Comparison of ENCODE assay signal across 8 cellular contexts in the genomic region with DNA sequence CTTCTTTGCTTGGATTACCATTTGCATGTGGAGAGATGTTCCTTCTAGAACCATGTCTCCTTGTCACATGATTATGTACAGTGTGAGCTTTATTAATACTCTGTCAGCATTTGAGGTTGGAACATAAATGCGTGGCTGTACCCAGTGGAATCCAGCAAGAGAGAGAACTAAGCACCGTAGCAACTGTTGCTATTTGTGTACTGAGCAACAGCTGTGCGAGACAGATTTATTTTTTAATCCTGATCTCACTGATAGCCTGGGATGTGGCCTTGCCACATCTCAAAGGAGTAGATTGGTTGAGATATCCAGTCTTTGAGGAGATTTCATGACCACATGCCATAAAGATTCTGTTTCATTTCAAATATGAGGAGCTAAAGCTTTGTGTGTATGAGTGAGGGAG. TPM values are rescaled to one million over a fixed set of nuclear protein-coding genes. Genes with fewer than 3 reads are reported as not detected.
DNase-seq lines count a peak whose midpoint lies in the region; ATAC-seq and TF ChIP-seq lines count a peak whose summit lies in the region.

No MANE protein-coding gene starts in this region.

- no peak overlapping the region for H3K14ac ChIP-seq in mesenchymal stem cell (ENCODE audit: low read length in 2 of 2)

- H3K27me3 Mint-ChIP-seq in activated naive CD8-positive, alpha-beta T cell treated with anti-CD3 and anti-CD28 coated beads, Interleukin-2, amount 50 U/mL, for 24 hours = no peaks in the 10 kb centered on the region

- H3K9me3 ChIP-seq in AG04450 (ENCODE audit: control insufficient read depth, insufficient read depth, low read length) (no peaks in the 10 kb centered on the region), mesenchymal stem cell (ENCODE audit: control insufficient read depth, low read length) (no peaks in the 10 kb centered on the region)

- no peak overlapping the region for H3K23ac ChIP-seq in mesenchymal stem cell (ENCODE audit: low read length in 2 of 2)

- TF ChIP-seq CTCF in AG04450 (IDR thresholded peaks at IDR 0.05; ENCODE audit: low read depth, low read length) (no peak), LNCaP clone FGC (IDR thresholded peaks at IDR 0.05; ENCODE audit: control insufficient read depth, extremely low read depth, insufficient read depth) (no peak), choroid plexus epithelial cell (conservative IDR thresholded peaks at IDR 0.05; ENCODE audit: low read depth, low read length) (no peak)

- H2AFZ ChIP-seq in mesenchymal stem cell (ENCODE audit: low read depth, low read length) = no peak overlapping the region

- no peak overlapping the region for H2BK120ac ChIP-seq in mesenchymal stem cell (ENCODE audit: low read depth, low read length)

- no peak overlapping the region for H2BK5ac ChIP-seq in mesenchymal stem cell (ENCODE audit: low read depth, low read length, poor library complexity, severe bottlenecking)

- no peak overlapping the region for H2AK5ac ChIP-seq in mesenchymal stem cell (ENCODE audit: low read length, severe bottlenecking)

- H3K4me1 Mint-ChIP-seq in activated naive CD8-positive, alpha-beta T cell treated with anti-CD3 and anti-CD28 coated beads, Interleukin-2, amount 50 U/mL, for 24 hours = peaks cover 15% of the 10 kb centered on the region

- H3K27me3 ChIP-seq in AG04450 (ENCODE audit: control insufficient read depth, insufficient read depth, low read length) = no peaks in the 10 kb centered on the region
- no peaks in the 10 kb centered on the region for H3K27me3 ChIP-seq in mesenchymal stem cell (ENCODE audit: control insufficient read depth in 1 of 2, insufficient read depth in 1 of 2, low read length in 2 of 2)

- H3K4me3 ChIP-seq in AG04450 (ENCODE audit: low read depth, low read length) (no peak overlapping the region), LNCaP clone FGC (ENCODE audit: low read depth, low read length) (no peak overlapping the region), choroid plexus epithelial cell (ENCODE audit: low read depth, low read length) (no peak overlapping the region), mesenchymal stem cell (ENCODE audit: insufficient read depth in 1 of 2, low read depth in 1 of 2, low read length in 2 of 2) (no peak overlapping the region)

- H3K4ac ChIP-seq in mesenchymal stem cell (ENCODE audit: low read depth in 1 of 2, low read length in 2 of 2) = no peak overlapping the region

- ATAC-seq in activated naive CD8-positive, alpha-beta T cell treated with anti-CD3 and anti-CD28 coated beads, Interleukin-2, amount 50 U/mL, for 24 hours = no peak
- no peak for ATAC-seq in GM21786 (IDR thresholded peaks at IDR 0.05; ENCODE audit: unreplicated experiment)

- H3K27ac Mint-ChIP-seq in activated naive CD8-positive, alpha-beta T cell treated with anti-CD3 and anti-CD28 coated beads, Interleukin-2, amount 50 U/mL, for 24 hours = no peak overlapping the region

- WGBS in mesenchymal stem cell = 24% methylated on average over 3 of the region's 3 CpGs

- H2BK12ac ChIP-seq in mesenchymal stem cell (ENCODE audit: low read length in 2 of 2) = no peak overlapping the region

- H4K91ac ChIP-seq in mesenchymal stem cell (ENCODE audit: low read length) = no peak overlapping the region

- no peak overlapping the region for H3K18ac ChIP-seq in mesenchymal stem cell (ENCODE audit: low read depth in 1 of 2, low read length in 2 of 2)

- H3K36me3 Mint-ChIP-seq in activated naive CD8-positive, alpha-beta T cell treated with anti-CD3 and anti-CD28 coated beads, Interleukin-2, amount 50 U/mL, for 24 hours (ENCODE audit: low read depth) = peaks cover 3% of the 10 kb centered on the region

- no peak overlapping the region for H2BK15ac ChIP-seq in mesenchymal stem cell (ENCODE audit: low read depth, poor library complexity, severe bottlenecking)

- DNase-seq in AG04450 (ENCODE audit: low read depth, low spot score) = peak; percentile 63
- peak; percentile 40 for DNase-seq in LNCaP clone FGC (ENCODE audit: low read depth)
- peak; percentile 95 for DNase-seq in choroid plexus epithelial cell (ENCODE audit: low read depth)
- DNase-seq in mesenchymal stem cell = peak; percentile 99
- no peak for DNase-seq in activated naive CD8-positive, alpha-beta T cell treated with anti-CD3 and anti-CD28 coated beads, Interleukin-2, amount 50 U/mL, for 24 hours
- DNase-seq in stimulated activated CD4-positive, alpha-beta T cell treated with anti-CD3 and anti-CD28 coated beads, Interleukin-2, amount 100 ng/mL, for 48 hours = no peak
- DNase-seq in activated CD4-positive, alpha-beta T cell treated with anti-CD3 and anti-CD28 coated beads for 4 hours = no peak

- no peak overlapping the region for H3K4me3 Mint-ChIP-seq in activated naive CD8-positive, alpha-beta T cell treated with anti-CD3 and anti-CD28 coated beads, Interleukin-2, amount 50 U/mL, for 24 hours

- no peaks in the 10 kb centered on the region for H3K9me3 Mint-ChIP-seq in activated naive CD8-positive, alpha-beta T cell treated with anti-CD3 and anti-CD28 coated beads, Interleukin-2, amount 50 U/mL, for 24 hours

- POLR2A ChIA-PET in AG04450 (lab: Yijun Ruan, JAX) = interaction anchor here (0.6 to 1.3 kb wide), 2 partner anchors 43 to 270 kb away, joined by 3 to 4 read pairs; a partner anchor contains a TSS

- H3K36me3 ChIP-seq in mesenchymal stem cell (ENCODE audit: control insufficient read depth in 1 of 2, insufficient read depth in 2 of 2, low read depth in 1 of 2, low read length in 2 of 2) = peaks cover 8 to 23% of the 10 kb centered on the region in 2 experiments

- H3K27ac ChIP-seq in AG04450 (ENCODE audit: low read depth, low read length) = peak overlapping the region; percentile 31
- H3K27ac ChIP-seq in mesenchymal stem cell (ENCODE audit: low read length, poor library complexity, severe bottlenecking) = peak overlapping the region; percentile 2

- peak overlapping the region; percentile 89 for H3K9ac ChIP-seq in mesenchymal stem cell (ENCODE audit: low read length)

- no peak overlapping the region for H4K8ac ChIP-seq in mesenchymal stem cell (ENCODE audit: low read length)

- CTCF ChIA-PET in AG04450 (lab: Charles Lee) = interaction anchor here (2.1 kb wide), 1 partner anchor 44 kb away, joined by 20 read pairs; a partner anchor contains a TSS

- peaks cover 26% of the 10 kb centered on the region for H3K79me1 ChIP-seq in mesenchymal stem cell (replicated peaks; ENCODE audit: low read length, poor library complexity, severe bottlenecking)

- peaks cover 15% of the 10 kb centered on the region for H3K4me1 ChIP-seq in mesenchymal stem cell (ENCODE audit: control insufficient read depth, insufficient read depth, low read depth, low read length)

- no peak overlapping the region for H3K4me2 ChIP-seq in mesenchymal stem cell (ENCODE audit: low read length, poor library complexity, severe bottlenecking)

RNA-seq across cellular contexts. Expression of a gene that starts 43.4 kb away (rescaled TPM):
- polyA plus RNA-seq in AG04450 (2011; rRNA removed) = 25.0 and 26.9 TPM in 2 replicates
- 36.1 and 44.6 TPM in 2 replicates for polyA minus RNA-seq in AG04450 (2011; rRNA and poly(A)+ RNA removed)
- 18.2 TPM for polyA plus RNA-seq in mesenchymal stem cell (2013, experiment 1 of 2)
- 17.6 TPM for polyA plus RNA-seq in mesenchymal stem cell (2013, experiment 2 of 2)

Comparison
In these comparisons a context has a peak if more than half of its experiments do, and no peak if none do; other contexts are left out.
1. DNase-seq: peak in AG04450 (single experiment), LNCaP clone FGC (single experiment), choroid plexus epithelial cell (single experiment) and mesenchymal stem cell (single experiment); none in activated naive CD8-positive, alpha-beta T cell treated with anti-CD3 and anti-CD28 coated beads, Interleukin-2, amount 50 U/mL, for 24 hours (single experiment), stimulated activated CD4-positive, alpha-beta T cell treated with anti-CD3 and anti-CD28 coated beads, Interleukin-2, amount 100 ng/mL, for 48 hours (0 of 2) and activated CD4-positive, alpha-beta T cell treated with anti-CD3 and anti-CD28 coated beads for 4 hours (0 of 2).